Comparison of ENCODE assay signal across 31 cellular contexts in the genomic region with DNA sequence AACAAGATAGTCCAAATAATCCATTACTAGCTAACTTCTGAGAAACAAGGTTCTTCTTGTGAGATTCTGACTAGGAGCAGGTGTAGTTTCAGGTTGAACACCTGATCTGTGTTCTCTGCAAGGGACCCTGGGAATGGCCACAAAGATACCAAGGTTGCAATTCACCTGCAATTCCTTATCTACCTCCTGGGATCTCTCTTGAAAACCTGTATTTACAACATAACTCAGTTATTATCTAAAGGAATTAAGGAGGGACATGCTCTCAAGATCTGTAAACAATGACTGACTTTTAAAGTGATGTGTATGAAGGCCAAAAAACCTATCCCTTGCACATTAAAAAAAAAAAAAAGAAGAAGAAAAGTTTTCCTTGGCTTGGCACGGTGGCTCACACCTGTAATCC.
"Had no signal": no experiment of that assay in that cellular context is flagged by ENCODE, and none has a peak within 500 bp of the region (broad histone marks: within the 10 kb centered on the region; RNA-seq: fewer than 3 reads in every experiment).

No MANE protein-coding gene starts in this region.

- H3K27me3 Mint-ChIP-seq: stimulated activated memory B cell treated with anti-CD40 and anti-IgM and Interleukin-4, amounts not matched to agents 10 μg/mL and 1 μg/mL and 100 μg/mL, for 72 hours; stimulated activated naive CD8-positive, alpha-beta T cell treated with anti-CD3 and anti-CD28 coated beads, Interleukin-15, amount 100 ng/mL, for 72 hours had no signal

- H3K36me3 ChIP-seq: colonic mucosa had no signal

- H3K4me3 Mint-ChIP-seq: activated naive CD4-positive, alpha-beta T cell treated with anti-CD3 and anti-CD28 coated beads for 36 hours; activated naive CD8-positive, alpha-beta T cell treated with anti-CD3 and anti-CD28 coated beads for 36 hours; activated T-helper 1 cell treated with anti-CD3 and anti-CD28 coated beads, Interleukin-12 subunit alpha, Interleukin-12 subunit beta, Interleukin-2, Interleukin-4 antibody, amounts not matched to agents 30 ng/mL and 10 ng/mL and 1 ng/mL, durations not matched to agents 14 hours and 24 hours and 36 hours; brain; immature natural killer cell; nephron; stimulated activated memory B cell treated with anti-CD40 and anti-IgM and Interleukin-4, amounts not matched to agents 10 μg/mL and 1 μg/mL and 100 μg/mL, for 72 hours; stimulated activated naive CD8-positive, alpha-beta T cell treated with anti-CD3 and anti-CD28 coated beads, Interleukin-15, amount 100 ng/mL, for 72 hours had no signal

- H3K9me3 Mint-ChIP-seq: activated naive CD4-positive, alpha-beta T cell treated with anti-CD3 and anti-CD28 coated beads for 36 hours; activated naive CD8-positive, alpha-beta T cell treated with anti-CD3 and anti-CD28 coated beads for 36 hours; activated T-helper 1 cell treated with anti-CD3 and anti-CD28 coated beads, Interleukin-12 subunit alpha, Interleukin-12 subunit beta, Interleukin-2, Interleukin-4 antibody, amounts not matched to agents 30 ng/mL and 10 ng/mL and 1 ng/mL, durations not matched to agents 14 hours and 24 hours and 36 hours; immature natural killer cell; nephron; stimulated activated memory B cell treated with anti-CD40 and anti-IgM and Interleukin-4, amounts not matched to agents 10 μg/mL and 1 μg/mL and 100 μg/mL, for 72 hours; stimulated activated naive CD8-positive, alpha-beta T cell treated with anti-CD3 and anti-CD28 coated beads, Interleukin-15, amount 100 ng/mL, for 72 hours had no signal

- H3K4me3 ChIP-seq: adrenal gland, cardiac muscle cell, colonic mucosa, gastrocnemius medialis, lung, sigmoid colon had no signal

- H3K27ac Mint-ChIP-seq: activated naive CD4-positive, alpha-beta T cell treated with anti-CD3 and anti-CD28 coated beads for 36 hours; activated naive CD8-positive, alpha-beta T cell treated with anti-CD3 and anti-CD28 coated beads for 36 hours; activated T-helper 1 cell treated with anti-CD3 and anti-CD28 coated beads, Interleukin-12 subunit alpha, Interleukin-12 subunit beta, Interleukin-2, Interleukin-4 antibody, amounts not matched to agents 30 ng/mL and 10 ng/mL and 1 ng/mL, durations not matched to agents 14 hours and 24 hours and 36 hours; brain; nephron; stimulated activated memory B cell treated with anti-CD40 and anti-IgM and Interleukin-4, amounts not matched to agents 10 μg/mL and 1 μg/mL and 100 μg/mL, for 72 hours had no signal

- H3K27ac ChIP-seq: cardiac muscle cell, epithelial cell of prostate, VCaP had no signal

- DNase-seq: activated CD4-positive, alpha-beta T cell treated with anti-CD3 and anti-CD28 coated beads for 4 hours; activated CD4-positive, alpha-beta T cell treated with anti-CD3 and anti-CD28 coated beads, Interleukin-2, amount 50 U/mL, for 4 hours; activated effector memory CD4-positive, alpha-beta T cell treated with anti-CD3 and anti-CD28 coated beads, Interleukin-2, amount 50 U/mL, for 16 hours; activated naive CD8-positive, alpha-beta T cell treated with anti-CD3 and anti-CD28 coated beads for 36 hours; activated T-cell treated with anti-CD3 and anti-CD28 coated beads, Interleukin-2, amount 50 U/mL, for 1 hour; aorta; cerebellar nuclear complex; effector CD8-positive, alpha-beta T cell; gastrocnemius medialis; glutamatergic neuron; hypothalamus; immature natural killer cell; kidney; posterior cingulate gyrus; sigmoid colon; stimulated activated CD4-positive, alpha-beta T cell treated with anti-CD3 and anti-CD28 coated beads, Interleukin-1b, Interleukin-23, amount 100 ng/mL, for 48 hours; stimulated activated CD4-positive, alpha-beta T cell treated with anti-CD3 and anti-CD28 coated beads, Interleukin-4, amount 100 ng/mL, for 4 hours; stimulated activated CD8-positive, alpha-beta memory T cell treated with anti-CD3 and anti-CD28 coated beads, Interleukin-4, amount 100 ng/mL, for 48 hours; stimulated activated naive CD8-positive, alpha-beta T cell treated with anti-CD3 and anti-CD28 coated beads, Interleukin-15, amount 100 ng/mL, for 72 hours; substantia nigra had no signal

- H3K36me3 Mint-ChIP-seq: activated naive CD8-positive, alpha-beta T cell treated with anti-CD3 and anti-CD28 coated beads for 36 hours; immature natural killer cell; stimulated activated memory B cell treated with anti-CD40 and anti-IgM and Interleukin-4, amounts not matched to agents 10 μg/mL and 1 μg/mL and 100 μg/mL, for 72 hours had no signal

- H3K4me1 Mint-ChIP-seq: activated naive CD8-positive, alpha-beta T cell treated with anti-CD3 and anti-CD28 coated beads for 36 hours; brain; immature natural killer cell; stimulated activated memory B cell treated with anti-CD40 and anti-IgM and Interleukin-4, amounts not matched to agents 10 μg/mL and 1 μg/mL and 100 μg/mL, for 72 hours; stimulated activated naive CD8-positive, alpha-beta T cell treated with anti-CD3 and anti-CD28 coated beads, Interleukin-15, amount 100 ng/mL, for 72 hours had no signal

- H3K9me3 ChIP-seq: adrenal gland, colonic mucosa, gastrocnemius medialis, sigmoid colon had no signal

- H3K27me3 ChIP-seq: adrenal gland, cardiac muscle cell, colonic mucosa, gastrocnemius medialis, sigmoid colon had no signal

- ATAC-seq: gastrocnemius medialis; stimulated activated memory B cell treated with anti-CD40 and anti-IgM and Interleukin-4, amounts not matched to agents 10 μg/mL and 1 μg/mL and 100 μg/mL, for 72 hours; stimulated activated naive CD8-positive, alpha-beta T cell treated with anti-CD3 and anti-CD28 coated beads, Interleukin-15, amount 100 ng/mL, for 72 hours had no signal
